ENCODE assay signal across 20 cellular contexts in the genomic region with DNA sequence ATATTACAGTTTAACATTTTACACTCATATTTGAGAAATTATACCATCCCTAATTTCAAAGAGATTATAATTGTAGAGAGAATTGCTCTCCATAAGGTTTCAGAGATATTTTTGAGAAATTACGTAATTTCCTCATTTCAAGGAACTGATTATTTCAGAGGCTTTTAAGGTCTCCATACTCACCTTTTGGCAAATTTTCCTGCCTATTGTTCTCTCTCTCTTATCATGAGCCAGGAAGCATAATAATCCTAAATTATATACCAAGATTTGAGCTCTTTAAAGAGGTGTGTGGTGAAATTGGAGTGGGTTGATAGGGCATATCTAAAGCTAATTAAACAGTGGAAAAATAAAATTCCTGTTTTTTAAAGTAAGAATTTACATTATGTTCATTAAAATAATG.
"Had no signal": no experiment of that assay in that cellular context is flagged by ENCODE, and none has a peak within 500 bp of the region (broad histone marks: within the 10 kb centered on the region; RNA-seq: fewer than 3 reads in every experiment).

No MANE protein-coding gene starts in this region.

- H3K27me3 ChIP-seq: colonic mucosa, heart right ventricle, right lobe of liver, suprapubic skin, thyroid gland had no signal

- H3K4me3 ChIP-seq: colonic mucosa, heart right ventricle, lung, psoas muscle, right lobe of liver, suprapubic skin, thyroid gland had no signal

- H3K4me1 ChIP-seq: colonic mucosa, psoas muscle, suprapubic skin, thyroid gland had no signal

- H3K27ac ChIP-seq: colonic mucosa, psoas muscle, right lobe of liver, suprapubic skin, thyroid gland had no signal

- H3K36me3 ChIP-seq: colonic mucosa, heart right ventricle, right lobe of liver, suprapubic skin, thyroid gland had no signal

- DNase-seq: colonic mucosa; dermis blood vessel endothelial cell; endodermal cell; heart right ventricle; hypothalamus; left ventricle myocardium superior; mesenchymal stem cell; naive thymus-derived CD4-positive, alpha-beta T cell; nephron progenitor cell; psoas muscle; retina; right lobe of liver; stimulated activated CD4-positive, alpha-beta T cell treated with anti-CD3 and anti-CD28 coated beads, Interleukin-4, amount 100 ng/mL, for 1 hour; stimulated activated CD8-positive, alpha-beta memory T cell treated with anti-CD3 and anti-CD28 coated beads, Interleukin-4, amount 100 ng/mL, for 48 hours; stimulated activated naive CD8-positive, alpha-beta T cell treated with anti-CD3 and anti-CD28 coated beads, Interleukin-15, Interleukin-2, amounts not matched to agents 100 U/mL and 50 U/mL, for 24 hours; thyroid gland had no signal

- H3K9me3 ChIP-seq: colonic mucosa, heart right ventricle, psoas muscle, right lobe of liver, suprapubic skin, thyroid gland had no signal

- FAIRE-seq: frontal cortex, urothelium cell line had no signal
